ENCODE assay signal across 9 cellular contexts in genomic region chr2:17538022-17538843, GRCh38. TPM values are rescaled to one million over a fixed set of nuclear protein-coding genes. Genes with fewer than 3 reads are reported as not detected.
DNase-seq lines count a peak whose midpoint lies in the region; ATAC-seq and TF ChIP-seq lines count a peak whose summit lies in the region.
"Had no signal": no experiment of that assay in that cellular context is flagged by ENCODE, and none has a peak within 500 bp of the region (broad histone marks: within the 10 kb centered on the region; RNA-seq: fewer than 3 reads in every experiment).

No MANE protein-coding gene starts in this region.

- BruUV-seq in MCF 10A (replicated peaks; lab: Mats Ljungman, UMichigan), result no TSS peak

- peak overlapping the region; percentile 85 for H3K27ac Mint-ChIP-seq in MCF 10A (ENCODE audit: low read depth, unreplicated experiment)
- H3K27ac Mint-ChIP-seq: naive B cell had no signal

- H3K27me3 Mint-ChIP-seq in MCF 10A (ENCODE audit: insufficient read depth, unreplicated experiment), result no peaks in the 10 kb centered on the region

- TF ChIP-seq CTCF in MCF 10A (IDR thresholded peaks at IDR 0.05; ENCODE audit: unreplicated experiment), result no peak
- TF ChIP-seq CTCF in liver (IDR thresholded peaks at IDR 0.05; ENCODE audit: low read depth, low read length, missing input control), result no peak

- H3K36me3 ChIP-seq in liver (ENCODE audit: control insufficient read depth in 4 of 4, insufficient read depth in 3 of 4, low read depth in 1 of 4, low read length in 3 of 4), result no peaks in the 10 kb centered on the region

- peak overlapping the region; percentile 43 to 89 for H3K9ac ChIP-seq in liver (ENCODE audit: low read depth in 1 of 2, low read length in 2 of 2)

- H3K27me3 ChIP-seq in liver (ENCODE audit: control insufficient read depth in 4 of 4, insufficient read depth in 4 of 4, low read length in 3 of 4), result no peaks in the 10 kb centered on the region

- H3K4me3 ChIP-seq in liver (ENCODE audit: low read depth in 1 of 3, low read length in 3 of 3), result peak overlapping the region; percentile 65 to 92 (median 69)

- POLR2A ChIA-PET in MCF 10A (lab: Yijun Ruan, JAX), result interaction anchor here (0.6 to 5.2 kb wide), 22 partner anchors 9 to 165 kb away, joined by 3 to 53 read pairs (median 6); partner anchors contain the start of gene RAD51AP2

- peaks cover 6% of the 10 kb centered on the region for H3K36me3 Mint-ChIP-seq in MCF 10A (ENCODE audit: insufficient read depth, unreplicated experiment)
- H3K36me3 Mint-ChIP-seq: naive B cell had no signal

- H3K9me3 ChIP-seq in liver (ENCODE audit: control insufficient read depth in 4 of 4, low read length in 3 of 4), result no peaks in the 10 kb centered on the region

- H3K4me1 Mint-ChIP-seq in MCF 10A (ENCODE audit: insufficient read depth, unreplicated experiment), result peaks cover 24% of the 10 kb centered on the region

- peak in 1 of 2 donors; percentile 21 for TF ChIP-seq RAD21 in liver (IDR thresholded peaks at IDR 0.05)

- CTCF ChIA-PET in MCF 10A (lab: Yijun Ruan, JAX), result interaction anchor here (0.6 to 3.7 kb wide), 10 partner anchors 52 to 589 kb away, joined by 3 to 18 read pairs (median 4); no protein-coding TSS in a partner anchor

- H3K4me1 ChIP-seq in liver (ENCODE audit: control insufficient read depth in 4 of 4, insufficient read depth in 4 of 4, low read length in 3 of 4), result peaks cover 0 to 38% (median 13%) of the 10 kb centered on the region in 4 donors

- TF ChIP-seq POLR2A in erythroblast (IDR thresholded peaks at IDR 0.05; ENCODE audit: low read length), result no peak

- intact Hi-C loops in MCF 10A (cut with micrococcal nuclease), result loop anchor here (2.0 kb wide), 1 partner anchor 19 kb away; the partner anchor contains the start of gene RAD51AP2

- H3K4me3 Mint-ChIP-seq in MCF 10A (ENCODE audit: unreplicated experiment), result peak overlapping the region; percentile 87
- H3K4me3 Mint-ChIP-seq: naive B cell had no signal

- WGBS in liver, result 1% methylated on average over 30 of the region's 30 CpGs

- no peaks in the 10 kb centered on the region for H3K9me3 Mint-ChIP-seq in MCF 10A (ENCODE audit: unreplicated experiment)

- DNase-seq in MCF 10A (ENCODE audit: unreplicated experiment), result peak; percentile 25
- no peak for DNase-seq in NCI-H2081 (lab: John Stamatoyannopoulos, UW)
- no peak for DNase-seq in medulla oblongata (ENCODE audit: extremely low spot score)
- DNase-seq in NCI-H446 treated with DMSO at 0.1 percent for 48 hours (lab: John Stamatoyannopoulos, UW), result no peak
- DNase-seq in erythroblast (lab: John Stamatoyannopoulos, UW), result no peak
- DNase-seq: naive B cell had no signal

- H3K27ac ChIP-seq in liver (ENCODE audit: low read depth in 1 of 2, low read length in 2 of 2), result peak overlapping the region; percentile 92 to 95

- peak; percentile 46 for ATAC-seq in GM18517 (IDR thresholded peaks at IDR 0.05; ENCODE audit: unreplicated experiment)
- ATAC-seq in HG03045 (IDR thresholded peaks at IDR 0.05; ENCODE audit: unreplicated experiment), result peak; percentile 39

TF ChIP-seq in liver, 16 proteins besides CTCF, POLR2A, EP300 and RAD21:
- no peak for TF ChIP-seq FOXA1 (IDR thresholded peaks at IDR 0.05)
- TF ChIP-seq EGR1 (IDR thresholded peaks at IDR 0.05; ENCODE audit: low read depth in 2 of 2), result peak; percentile 30 to 42
- TF ChIP-seq JUND (IDR thresholded peaks at IDR 0.05), result no peak
- TF ChIP-seq SP1 (IDR thresholded peaks at IDR 0.05), result peak; percentile 11
- TF ChIP-seq YY1 (IDR thresholded peaks at IDR 0.05), result no peak
- TF ChIP-seq FOXA2 (IDR thresholded peaks at IDR 0.05), result no peak
- TF ChIP-seq TAF1 (conservative IDR thresholded peaks at IDR 0.05), result peak; percentile 42
- peak in 1 of 2 donors; percentile 2 for TF ChIP-seq HNF4A (conservative IDR thresholded peaks at IDR 0.05)

RNA-seq across cellular contexts. Expression of gene VSNL1, which starts 2.3 kb away (rescaled TPM):
- total RNA-seq in MCF 10A (2022), result 1.3 and 2.4 TPM in 2 replicates
- 10 to 100 TPM in 1 of 2 donors, 1 to 10 TPM in 1; 6.3 to 32.9 TPM for total RNA-seq in liver
- polyA plus RNA-seq in liver, result 1 to 10 TPM; 2.2 to 6.4 TPM

RNA-seq across cellular contexts. Expression of gene RAD51AP2, which starts 20.0 kb away (rescaled TPM):
- total RNA-seq in MCF 10A (2022), result 0.10 and 0.14 TPM in 2 replicates
- under 1 TPM; 0.14 to 0.25 TPM for total RNA-seq in liver
- polyA plus RNA-seq in liver, result under 1 TPM; 0.02 to 0.08 TPM
